8 cellular contexts compared by ENCODE assay signal in genomic region chr1:226308723-226309397, GRCh38. TPM values are rescaled to one million over a fixed set of nuclear protein-coding genes. Genes with fewer than 3 reads are reported as not detected.
DNase-seq lines count a peak whose midpoint lies in the region; ATAC-seq and TF ChIP-seq lines count a peak whose summit lies in the region.

Gene LIN9 (minus strand): TSS chr1:226309164. CDS start chr1:226309139, 25 bp downstream.

- no peaks in the 10 kb centered on the region for H3K36me3 ChIP-seq in prostate gland

- no peak for TF ChIP-seq CTCF in GM13977 (IDR thresholded peaks at IDR 0.05; ENCODE audit: extremely low read depth, insufficient read depth, missing control alignments)
- no peak for TF ChIP-seq CTCF in prostate gland (IDR thresholded peaks at IDR 0.05)

- peak; percentile 72 for ATAC-seq in HG02840 (IDR thresholded peaks at IDR 0.05; ENCODE audit: low FRiP score, unreplicated experiment)
- ATAC-seq in left ventricle myocardium superior, result peak; percentile 89

- DNase-seq in GM13977 (ENCODE audit: low spot score) (peak; percentile 95), NCI-H1436 (lab: John Stamatoyannopoulos, UW) (peak; percentile 94), T-helper 1 cell (peak; percentile 77 to 90 (median 84)), amniotic epithelial cell (ENCODE audit: low read depth) (peak; percentile 81), left ventricle myocardium superior (peak; percentile 95), prostate gland (ENCODE audit: low spot score) (peak; percentile 90), ureter (ENCODE audit: low spot score) (peak; percentile 90)

- peak within 1 kb of the TSS; percentile 73 to 89 for H3K4me3 ChIP-seq in prostate gland

- H3K27ac ChIP-seq in prostate gland, result peak within 1 kb of the TSS; percentile 64 to 73

- intact Hi-C loops in left ventricle myocardium superior (cut with micrococcal nuclease), result no loop called here
- intact Hi-C loops in prostate gland (cut with DNase I), result no loop called here

- in situ Hi-C loops in GM13977 (cut with MboI; ENCODE audit: low pct_unique_long_range_greater_than_20kb, low sequenced_read_pairs, unreplicated experiment), result no loop called here

- under 1% methylated on average over 61 of the region's 77 CpGs for whole genome bisulfite sequencing in prostate gland

- no peaks in the 10 kb centered on the region for H3K27me3 ChIP-seq in prostate gland (replicated peaks; ENCODE audit: insufficient read depth)

- peak; percentile 31 for TF ChIP-seq POLR2A in prostate gland (IDR thresholded peaks at IDR 0.05)

- no peaks in the 10 kb centered on the region for H3K4me1 ChIP-seq in prostate gland (replicated peaks)

- H3K9me3 ChIP-seq in prostate gland, result no peaks in the 10 kb centered on the region

RNA-seq across cellular contexts. Expression of gene LIN9, which starts in this region (rescaled TPM):
- total RNA-seq in left ventricle myocardium superior, result 20.4 TPM
- total RNA-seq in prostate gland, result 1 to 10 TPM; 3.9 to 8.0 TPM
- 2.7 TPM for total RNA-seq in ureter

Comparison
In these comparisons a context has a peak if more than half of its experiments do, and no peak if none do; other contexts are left out.
1. Peak in every context shown above with its lines: DNase-seq, ATAC-seq, H3K4me3 ChIP-seq and H3K27ac ChIP-seq.